ENCODE assay signal across 1 cellular context in the genomic region with DNA sequence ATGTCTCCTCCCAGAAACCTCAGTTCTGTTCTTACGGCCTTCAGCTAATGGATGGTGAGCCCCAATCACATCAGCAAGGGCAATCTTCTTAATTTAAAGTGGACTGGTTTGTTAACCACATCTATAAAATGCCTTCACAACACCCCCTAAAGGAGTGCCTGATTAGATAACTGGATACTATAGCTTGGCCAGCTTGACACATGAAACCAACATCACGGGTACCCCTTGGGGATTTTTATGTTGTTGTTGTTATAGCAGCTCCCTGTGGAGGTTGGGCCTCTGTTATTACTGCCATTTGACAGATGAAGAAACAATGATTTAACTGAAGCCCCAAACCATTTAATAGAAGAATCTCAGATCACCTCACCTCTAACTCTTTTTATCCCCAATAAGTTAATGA.
TF ChIP-seq lines count a peak whose summit lies in the region.

No MANE protein-coding gene starts in this region.

TF ChIP-seq in HEK293, 187 proteins besides CTCF, POLR2A, EP300 and RAD21 (continued from another document and continues in another):
- TF ChIP-seq ZNF747 (tag by site-specific recombination; IDR thresholded peaks at IDR 0.05), result no peak
- no peak for TF ChIP-seq ZNF701 (tag by site-specific recombination; IDR thresholded peaks at IDR 0.05)
- no peak for TF ChIP-seq ZNF366 (tag by site-specific recombination; conservative IDR thresholded peaks at IDR 0.05)
- no peak for TF ChIP-seq ZNF548 (tag by site-specific recombination; IDR thresholded peaks at IDR 0.05)
- TF ChIP-seq ZNF785 (tag by site-specific recombination; IDR thresholded peaks at IDR 0.05), result no peak
- TF ChIP-seq GLIS2 (tag by site-specific recombination; IDR thresholded peaks at IDR 0.05), result no peak
- TF ChIP-seq, protein P1, sequence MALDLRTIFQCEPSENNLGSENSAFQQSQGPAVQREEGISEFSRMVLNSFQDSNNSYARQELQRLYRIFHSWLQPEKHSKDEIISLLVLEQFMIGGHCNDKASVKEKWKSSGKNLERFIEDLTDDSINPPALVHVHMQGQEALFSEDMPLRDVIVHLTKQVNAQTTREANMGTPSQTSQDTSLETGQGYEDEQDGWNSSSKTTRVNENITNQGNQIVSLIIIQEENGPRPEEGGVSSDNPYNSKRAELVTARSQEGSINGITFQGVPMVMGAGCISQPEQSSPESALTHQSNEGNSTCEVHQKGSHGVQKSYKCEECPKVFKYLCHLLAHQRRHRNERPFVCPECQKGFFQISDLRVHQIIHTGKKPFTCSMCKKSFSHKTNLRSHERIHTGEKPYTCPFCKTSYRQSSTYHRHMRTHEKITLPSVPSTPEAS (tag by site-specific recombination; IDR thresholded peaks at IDR 0.05), result no peak
- TF ChIP-seq ZNF214 (tag by site-specific recombination; IDR thresholded peaks at IDR 0.05; ENCODE audit: borderline replicate concordance), result no peak
- TF ChIP-seq ZNF791 (tag by site-specific recombination; IDR thresholded peaks at IDR 0.05), result no peak
- 0 out of 2 replicates have a peak, but pooled peaks have one; percentile 14 for TF ChIP-seq YY1 (tag by site-specific recombination; IDR thresholded peaks at IDR 0.05)
- TF ChIP-seq, protein P2, sequence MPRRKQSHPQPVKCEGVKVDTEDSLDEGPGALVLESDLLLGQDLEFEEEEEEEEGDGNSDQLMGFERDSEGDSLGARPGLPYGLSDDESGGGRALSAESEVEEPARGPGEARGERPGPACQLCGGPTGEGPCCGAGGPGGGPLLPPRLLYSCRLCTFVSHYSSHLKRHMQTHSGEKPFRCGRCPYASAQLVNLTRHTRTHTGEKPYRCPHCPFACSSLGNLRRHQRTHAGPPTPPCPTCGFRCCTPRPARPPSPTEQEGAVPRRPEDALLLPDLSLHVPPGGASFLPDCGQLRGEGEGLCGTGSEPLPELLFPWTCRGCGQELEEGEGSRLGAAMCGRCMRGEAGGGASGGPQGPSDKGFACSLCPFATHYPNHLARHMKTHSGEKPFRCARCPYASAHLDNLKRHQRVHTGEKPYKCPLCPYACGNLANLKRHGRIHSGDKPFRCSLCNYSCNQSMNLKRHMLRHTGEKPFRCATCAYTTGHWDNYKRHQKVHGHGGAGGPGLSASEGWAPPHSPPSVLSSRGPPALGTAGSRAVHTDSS (tag by site-specific recombination; IDR thresholded peaks at IDR 0.05), result no peak
- TF ChIP-seq ZNF76 (tag by site-specific recombination; IDR thresholded peaks at IDR 0.05; ENCODE audit: borderline replicate concordance, low read depth), result no peak
- peak; percentile 86 for TF ChIP-seq GLIS1 (tag by site-specific recombination; IDR thresholded peaks at IDR 0.05)
- no peak for TF ChIP-seq ZBTB21 (tag by site-specific recombination; IDR thresholded peaks at IDR 0.05)
- peak; percentile 97 for TF ChIP-seq ZNF843 (tag by site-specific recombination; IDR thresholded peaks at IDR 0.05)
- TF ChIP-seq, protein P3, sequence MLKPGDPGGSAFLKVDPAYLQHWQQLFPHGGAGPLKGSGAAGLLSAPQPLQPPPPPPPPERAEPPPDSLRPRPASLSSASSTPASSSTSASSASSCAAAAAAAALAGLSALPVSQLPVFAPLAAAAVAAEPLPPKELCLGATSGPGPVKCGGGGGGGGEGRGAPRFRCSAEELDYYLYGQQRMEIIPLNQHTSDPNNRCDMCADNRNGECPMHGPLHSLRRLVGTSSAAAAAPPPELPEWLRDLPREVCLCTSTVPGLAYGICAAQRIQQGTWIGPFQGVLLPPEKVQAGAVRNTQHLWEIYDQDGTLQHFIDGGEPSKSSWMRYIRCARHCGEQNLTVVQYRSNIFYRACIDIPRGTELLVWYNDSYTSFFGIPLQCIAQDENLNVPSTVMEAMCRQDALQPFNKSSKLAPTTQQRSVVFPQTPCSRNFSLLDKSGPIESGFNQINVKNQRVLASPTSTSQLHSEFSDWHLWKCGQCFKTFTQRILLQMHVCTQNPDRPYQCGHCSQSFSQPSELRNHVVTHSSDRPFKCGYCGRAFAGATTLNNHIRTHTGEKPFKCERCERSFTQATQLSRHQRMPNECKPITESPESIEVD (tag by site-specific recombination; IDR thresholded peaks at IDR 0.05), result peak; percentile 74
- no peak; the same call in 1 of the 2 replicates for TF ChIP-seq ZNF558 (tag by site-specific recombination; IDR thresholded peaks at IDR 0.05)
- TF ChIP-seq ZNF426 (tag by site-specific recombination; IDR thresholded peaks at IDR 0.05), result no peak
- TF ChIP-seq ZNF140 (tag by site-specific recombination; IDR thresholded peaks at IDR 0.05), result no peak
- TF ChIP-seq ZNF175 (tag by site-specific recombination; IDR thresholded peaks at IDR 0.05), result no peak
- TF ChIP-seq KLF7 (tag by site-specific recombination; IDR thresholded peaks at IDR 0.05; ENCODE audit: borderline replicate concordance), result peak; percentile 25; the same call in 1 of the 2 replicates
- TF ChIP-seq BCL11B (tag by site-specific recombination; IDR thresholded peaks at IDR 0.05; ENCODE audit: low read depth), result no peak
- TF ChIP-seq, protein P4, sequence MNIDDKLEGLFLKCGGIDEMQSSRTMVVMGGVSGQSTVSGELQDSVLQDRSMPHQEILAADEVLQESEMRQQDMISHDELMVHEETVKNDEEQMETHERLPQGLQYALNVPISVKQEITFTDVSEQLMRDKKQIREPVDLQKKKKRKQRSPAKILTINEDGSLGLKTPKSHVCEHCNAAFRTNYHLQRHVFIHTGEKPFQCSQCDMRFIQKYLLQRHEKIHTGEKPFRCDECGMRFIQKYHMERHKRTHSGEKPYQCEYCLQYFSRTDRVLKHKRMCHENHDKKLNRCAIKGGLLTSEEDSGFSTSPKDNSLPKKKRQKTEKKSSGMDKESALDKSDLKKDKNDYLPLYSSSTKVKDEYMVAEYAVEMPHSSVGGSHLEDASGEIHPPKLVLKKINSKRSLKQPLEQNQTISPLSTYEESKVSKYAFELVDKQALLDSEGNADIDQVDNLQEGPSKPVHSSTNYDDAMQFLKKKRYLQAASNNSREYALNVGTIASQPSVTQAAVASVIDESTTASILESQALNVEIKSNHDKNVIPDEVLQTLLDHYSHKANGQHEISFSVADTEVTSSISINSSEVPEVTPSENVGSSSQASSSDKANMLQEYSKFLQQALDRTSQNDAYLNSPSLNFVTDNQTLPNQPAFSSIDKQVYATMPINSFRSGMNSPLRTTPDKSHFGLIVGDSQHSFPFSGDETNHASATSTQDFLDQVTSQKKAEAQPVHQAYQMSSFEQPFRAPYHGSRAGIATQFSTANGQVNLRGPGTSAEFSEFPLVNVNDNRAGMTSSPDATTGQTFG (tag by site-specific recombination; IDR thresholded peaks at IDR 0.05; ENCODE audit: borderline replicate concordance), result no peak
- TF ChIP-seq, protein P5, sequence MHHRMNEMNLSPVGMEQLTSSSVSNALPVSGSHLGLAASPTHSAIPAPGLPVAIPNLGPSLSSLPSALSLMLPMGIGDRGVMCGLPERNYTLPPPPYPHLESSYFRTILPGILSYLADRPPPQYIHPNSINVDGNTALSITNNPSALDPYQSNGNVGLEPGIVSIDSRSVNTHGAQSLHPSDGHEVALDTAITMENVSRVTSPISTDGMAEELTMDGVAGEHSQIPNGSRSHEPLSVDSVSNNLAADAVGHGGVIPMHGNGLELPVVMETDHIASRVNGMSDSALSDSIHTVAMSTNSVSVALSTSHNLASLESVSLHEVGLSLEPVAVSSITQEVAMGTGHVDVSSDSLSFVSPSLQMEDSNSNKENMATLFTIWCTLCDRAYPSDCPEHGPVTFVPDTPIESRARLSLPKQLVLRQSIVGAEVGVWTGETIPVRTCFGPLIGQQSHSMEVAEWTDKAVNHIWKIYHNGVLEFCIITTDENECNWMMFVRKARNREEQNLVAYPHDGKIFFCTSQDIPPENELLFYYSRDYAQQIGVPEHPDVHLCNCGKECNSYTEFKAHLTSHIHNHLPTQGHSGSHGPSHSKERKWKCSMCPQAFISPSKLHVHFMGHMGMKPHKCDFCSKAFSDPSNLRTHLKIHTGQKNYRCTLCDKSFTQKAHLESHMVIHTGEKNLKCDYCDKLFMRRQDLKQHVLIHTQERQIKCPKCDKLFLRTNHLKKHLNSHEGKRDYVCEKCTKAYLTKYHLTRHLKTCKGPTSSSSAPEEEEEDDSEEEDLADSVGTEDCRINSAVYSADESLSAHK (tag by site-specific recombination; IDR thresholded peaks at IDR 0.05), result peak; percentile 90
- TF ChIP-seq ZNF768 (tag by site-specific recombination; IDR thresholded peaks at IDR 0.05), result no peak
- TF ChIP-seq ZNF501 (tag by site-specific recombination; IDR thresholded peaks at IDR 0.05), result peak; percentile 22; the same call in 1 of the 2 replicates
- TF ChIP-seq ZNF423 (tag by site-specific recombination; IDR thresholded peaks at IDR 0.05), result peak; percentile 83
- peak; percentile 83 for TF ChIP-seq ZFP69B (tag by site-specific recombination; IDR thresholded peaks at IDR 0.05)
- TF ChIP-seq ZNF621 (tag by site-specific recombination; IDR thresholded peaks at IDR 0.05), result no peak
- TF ChIP-seq, protein P6, sequence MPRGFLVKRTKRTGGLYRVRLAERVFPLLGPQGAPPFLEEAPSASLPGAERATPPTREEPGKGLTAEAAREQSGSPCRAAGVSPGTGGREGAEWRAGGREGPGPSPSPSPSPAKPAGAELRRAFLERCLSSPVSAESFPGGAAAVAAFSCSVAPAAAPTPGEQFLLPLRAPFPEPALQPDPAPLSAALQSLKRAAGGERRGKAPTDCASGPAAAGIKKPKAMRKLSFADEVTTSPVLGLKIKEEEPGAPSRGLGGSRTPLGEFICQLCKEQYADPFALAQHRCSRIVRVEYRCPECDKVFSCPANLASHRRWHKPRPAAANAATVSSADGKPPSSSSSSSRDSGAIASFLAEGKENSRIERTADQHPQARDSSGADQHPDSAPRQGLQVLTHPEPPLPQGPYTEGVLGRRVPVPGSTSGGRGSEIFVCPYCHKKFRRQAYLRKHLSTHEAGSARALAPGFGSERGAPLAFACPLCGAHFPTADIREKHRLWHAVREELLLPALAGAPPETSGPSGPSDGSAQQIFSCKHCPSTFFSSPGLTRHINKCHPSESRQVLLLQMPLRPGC (tag by site-specific recombination; IDR thresholded peaks at IDR 0.05), result peak; percentile 66
- no peak for TF ChIP-seq EGR2 (tag by site-specific recombination; IDR thresholded peaks at IDR 0.05; ENCODE audit: low read depth)
- TF ChIP-seq, protein P7, sequence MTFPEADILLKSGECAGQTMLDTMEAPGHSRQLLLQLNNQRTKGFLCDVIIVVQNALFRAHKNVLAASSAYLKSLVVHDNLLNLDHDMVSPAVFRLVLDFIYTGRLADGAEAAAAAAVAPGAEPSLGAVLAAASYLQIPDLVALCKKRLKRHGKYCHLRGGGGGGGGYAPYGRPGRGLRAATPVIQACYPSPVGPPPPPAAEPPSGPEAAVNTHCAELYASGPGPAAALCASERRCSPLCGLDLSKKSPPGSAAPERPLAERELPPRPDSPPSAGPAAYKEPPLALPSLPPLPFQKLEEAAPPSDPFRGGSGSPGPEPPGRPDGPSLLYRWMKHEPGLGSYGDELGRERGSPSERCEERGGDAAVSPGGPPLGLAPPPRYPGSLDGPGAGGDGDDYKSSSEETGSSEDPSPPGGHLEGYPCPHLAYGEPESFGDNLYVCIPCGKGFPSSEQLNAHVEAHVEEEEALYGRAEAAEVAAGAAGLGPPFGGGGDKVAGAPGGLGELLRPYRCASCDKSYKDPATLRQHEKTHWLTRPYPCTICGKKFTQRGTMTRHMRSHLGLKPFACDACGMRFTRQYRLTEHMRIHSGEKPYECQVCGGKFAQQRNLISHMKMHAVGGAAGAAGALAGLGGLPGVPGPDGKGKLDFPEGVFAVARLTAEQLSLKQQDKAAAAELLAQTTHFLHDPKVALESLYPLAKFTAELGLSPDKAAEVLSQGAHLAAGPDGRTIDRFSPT (tag by site-specific recombination; IDR thresholded peaks at IDR 0.05), result no peak
- TF ChIP-seq OVOL3 (tag by site-specific recombination; IDR thresholded peaks at IDR 0.05), result peak; percentile 59; the same call in 1 of the 2 replicates
- TF ChIP-seq, protein P8, sequence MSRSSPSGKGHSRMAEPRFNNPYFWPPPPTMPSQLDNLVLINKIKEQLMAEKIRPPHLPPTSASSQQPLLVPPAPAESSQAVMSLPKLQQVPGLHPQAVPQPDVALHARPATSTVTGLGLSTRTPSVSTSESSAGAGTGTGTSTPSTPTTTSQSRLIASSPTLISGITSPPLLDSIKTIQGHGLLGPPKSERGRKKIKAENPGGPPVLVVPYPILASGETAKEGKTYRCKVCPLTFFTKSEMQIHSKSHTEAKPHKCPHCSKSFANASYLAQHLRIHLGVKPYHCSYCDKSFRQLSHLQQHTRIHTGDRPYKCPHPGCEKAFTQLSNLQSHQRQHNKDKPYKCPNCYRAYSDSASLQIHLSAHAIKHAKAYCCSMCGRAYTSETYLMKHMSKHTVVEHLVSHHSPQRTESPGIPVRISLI (tag by site-specific recombination; IDR thresholded peaks at IDR 0.05), result no peak
- no peak for TF ChIP-seq ZNF530 (tag by site-specific recombination; IDR thresholded peaks at IDR 0.05; ENCODE audit: low read depth)
- TF ChIP-seq, protein P9, sequence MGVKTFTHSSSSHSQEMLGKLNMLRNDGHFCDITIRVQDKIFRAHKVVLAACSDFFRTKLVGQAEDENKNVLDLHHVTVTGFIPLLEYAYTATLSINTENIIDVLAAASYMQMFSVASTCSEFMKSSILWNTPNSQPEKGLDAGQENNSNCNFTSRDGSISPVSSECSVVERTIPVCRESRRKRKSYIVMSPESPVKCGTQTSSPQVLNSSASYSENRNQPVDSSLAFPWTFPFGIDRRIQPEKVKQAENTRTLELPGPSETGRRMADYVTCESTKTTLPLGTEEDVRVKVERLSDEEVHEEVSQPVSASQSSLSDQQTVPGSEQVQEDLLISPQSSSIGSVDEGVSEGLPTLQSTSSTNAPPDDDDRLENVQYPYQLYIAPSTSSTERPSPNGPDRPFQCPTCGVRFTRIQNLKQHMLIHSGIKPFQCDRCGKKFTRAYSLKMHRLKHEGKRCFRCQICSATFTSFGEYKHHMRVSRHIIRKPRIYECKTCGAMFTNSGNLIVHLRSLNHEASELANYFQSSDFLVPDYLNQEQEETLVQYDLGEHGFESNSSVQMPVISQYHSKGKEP (tag by site-specific recombination; IDR thresholded peaks at IDR 0.05), result peak; percentile 75
- TF ChIP-seq, protein P10, sequence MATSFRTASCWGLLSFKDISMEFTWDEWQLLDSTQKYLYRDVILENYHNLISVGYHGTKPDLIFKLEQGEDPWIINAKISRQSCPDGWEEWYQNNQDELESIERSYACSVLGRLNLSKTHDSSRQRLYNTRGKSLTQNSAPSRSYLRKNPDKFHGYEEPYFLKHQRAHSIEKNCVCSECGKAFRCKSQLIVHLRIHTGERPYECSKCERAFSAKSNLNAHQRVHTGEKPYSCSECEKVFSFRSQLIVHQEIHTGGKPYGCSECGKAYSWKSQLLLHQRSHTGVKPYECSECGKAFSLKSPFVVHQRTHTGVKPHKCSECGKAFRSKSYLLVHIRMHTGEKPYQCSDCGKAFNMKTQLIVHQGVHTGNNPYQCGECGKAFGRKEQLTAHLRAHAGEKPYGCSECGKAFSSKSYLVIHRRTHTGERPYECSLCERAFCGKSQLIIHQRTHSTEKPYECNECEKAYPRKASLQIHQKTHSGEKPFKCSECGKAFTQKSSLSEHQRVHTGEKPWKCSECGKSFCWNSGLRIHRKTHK (tag by site-specific recombination; IDR thresholded peaks at IDR 0.05), result no peak
- TF ChIP-seq ZNF121 (tag by site-specific recombination; IDR thresholded peaks at IDR 0.05), result no peak
- TF ChIP-seq ZNF394 (tag by site-specific recombination; IDR thresholded peaks at IDR 0.05; ENCODE audit: borderline replicate concordance), result no peak
- peak; percentile 84 for TF ChIP-seq ZXDB (tag by site-specific recombination; IDR thresholded peaks at IDR 0.05)
- no peak for TF ChIP-seq ZNF707 (tag by site-specific recombination; IDR thresholded peaks at IDR 0.05)
- TF ChIP-seq, protein P11, sequence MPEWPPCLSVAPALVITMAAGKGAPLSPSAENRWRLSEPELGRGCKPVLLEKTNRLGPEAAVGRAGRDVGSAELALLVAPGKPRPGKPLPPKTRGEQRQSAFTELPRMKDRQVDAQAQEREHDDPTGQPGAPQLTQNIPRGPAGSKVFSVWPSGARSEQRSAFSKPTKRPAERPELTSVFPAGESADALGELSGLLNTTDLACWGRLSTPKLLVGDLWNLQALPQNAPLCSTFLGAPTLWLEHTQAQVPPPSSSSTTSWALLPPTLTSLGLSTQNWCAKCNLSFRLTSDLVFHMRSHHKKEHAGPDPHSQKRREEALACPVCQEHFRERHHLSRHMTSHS (tag by site-specific recombination; IDR thresholded peaks at IDR 0.05), result 0 out of 2 replicates have a peak, but pooled peaks have one; percentile 49
